ENCODE assay signal across 27 cellular contexts in genomic region chr12:6666211-6666610, GRCh38. TPM values are rescaled to one million over a fixed set of nuclear protein-coding genes. Genes with fewer than 3 reads are reported as not detected.
"Had no signal": no experiment of that assay in that cellular context is flagged by ENCODE, and none has a peak within 500 bp of the region (broad histone marks: within the 10 kb centered on the region; RNA-seq: fewer than 3 reads in every experiment).

No MANE protein-coding gene starts in this region.

- H3K9me3 Mint-ChIP-seq: activated CD4-positive, alpha-beta memory T cell treated with anti-CD3 and anti-CD28 coated beads for 36 hours; activated T-cell treated with anti-CD3 and anti-CD28 coated beads, Interleukin-2, amount 50 U/mL, for 4 hours had no signal

- H3K4me3 ChIP-seq: ascending aorta had no signal

- H3K27me3 Mint-ChIP-seq: activated CD4-positive, alpha-beta memory T cell treated with anti-CD3 and anti-CD28 coated beads for 36 hours; activated CD4-positive, alpha-beta T cell treated with anti-CD3 and anti-CD28 coated beads, Interleukin-2, amount 10 ng/mL, durations not matched to agents 7 days and 5 days; activated naive CD8-positive, alpha-beta T cell treated with anti-CD3 and anti-CD28 coated beads, Interleukin-2, amount 50 U/mL, for 24 hours had no signal

- H3K27me3 ChIP-seq: ascending aorta had no signal

- H3K9me3 ChIP-seq: ascending aorta had no signal

- ATAC-seq: activated naive CD4-positive, alpha-beta T cell treated with anti-CD3 and anti-CD28 coated beads, Interleukin-2, amount 50 U/mL, for 72 hours; activated naive CD8-positive, alpha-beta T cell treated with anti-CD3 and anti-CD28 coated beads, Interleukin-2, amount 50 U/mL, for 24 hours; activated T-cell treated with anti-CD3 and anti-CD28 coated beads, Interleukin-2, amount 50 U/mL, for 4 hours had no signal

- H3K4me3 Mint-ChIP-seq: activated CD4-positive, alpha-beta memory T cell treated with anti-CD3 and anti-CD28 coated beads for 36 hours; activated CD4-positive, alpha-beta T cell treated with anti-CD3 and anti-CD28 coated beads, Interleukin-2, amount 10 ng/mL, durations not matched to agents 7 days and 5 days; activated naive CD8-positive, alpha-beta T cell treated with anti-CD3 and anti-CD28 coated beads, Interleukin-2, amount 50 U/mL, for 24 hours; activated T-cell treated with anti-CD3 and anti-CD28 coated beads, Interleukin-2, amount 50 U/mL, for 4 hours had no signal

- H3K27ac ChIP-seq: ascending aorta, VCaP had no signal

- H3K27ac Mint-ChIP-seq: activated CD4-positive, alpha-beta memory T cell treated with anti-CD3 and anti-CD28 coated beads for 36 hours; activated CD4-positive, alpha-beta T cell treated with anti-CD3 and anti-CD28 coated beads, Interleukin-2, amount 10 ng/mL, durations not matched to agents 7 days and 5 days; activated naive CD4-positive, alpha-beta T cell treated with anti-CD3 and anti-CD28 coated beads, Interleukin-2, amount 50 U/mL, for 72 hours; activated naive CD8-positive, alpha-beta T cell treated with anti-CD3 and anti-CD28 coated beads, Interleukin-2, amount 50 U/mL, for 24 hours had no signal

- DNase-seq: activated CD4-positive, alpha-beta memory T cell treated with anti-CD3 and anti-CD28 coated beads for 36 hours; activated CD4-positive, alpha-beta T cell treated with anti-CD3 and anti-CD28 coated beads, Interleukin-2, amount 10 ng/mL, durations not matched to agents 7 days and 5 days; activated CD4-positive, CD25-positive, alpha-beta regulatory T cell; activated CD8-positive, alpha-beta memory T cell treated with anti-CD3 and anti-CD28 coated beads for 24 hours; activated naive CD4-positive, alpha-beta T cell treated with Interleukin-2 at 50 U/mL for 16 hours; activated naive CD8-positive, alpha-beta T cell treated with anti-CD3 and anti-CD28 coated beads, Interleukin-2, amount 50 U/mL, for 24 hours; activated T-cell treated with anti-CD3 and anti-CD28 coated beads, Interleukin-2, amount 50 U/mL, for 4 hours; amniotic stem cell; central memory CD4-positive, alpha-beta T cell; KBM-7; NCI-H1092; NCI-H1417; NCI-H2029; NCI-H2107; NCI-H345; NCI-H510A; NCI-H526 treated with DMSO at 0.1 percent for 48 hours; NCI-H82; SIG-M5; T-helper 2 cell had no signal

RNA-seq across cellular contexts. Expression of gene ACRBP, which starts 19.0 kb away (rescaled TPM):
- total RNA-seq: LHCN-M2 had no signal

RNA-seq across cellular contexts. Expression of gene LPAR5, which starts 30.5 kb away (rescaled TPM):
- total RNA-seq: LHCN-M2, RPMI7951 had no signal

RNA-seq across cellular contexts. Expression of gene PIANP, which starts 34.4 kb away (rescaled TPM):
- total RNA-seq: activated CD4-positive, alpha-beta T cell treated with anti-CD3 and anti-CD28 coated beads, Interleukin-2, amount 10 ng/mL, durations not matched to agents 7 days and 5 days; ascending aorta; bronchial epithelial cell; MCF 10A had no signal
